ENCODE assay signal across 18 cellular contexts in genomic region chr2:235715601-235716000, GRCh38.
DNase-seq lines count a peak whose midpoint lies in the region; ATAC-seq and TF ChIP-seq lines count a peak whose summit lies in the region.
"Had no signal": no experiment of that assay in that cellular context is flagged by ENCODE, and none has a peak within 500 bp of the region (broad histone marks: within the 10 kb centered on the region; RNA-seq: fewer than 3 reads in every experiment).

No MANE protein-coding gene starts in this region.

- H3K4me1 Mint-ChIP-seq in effector memory CD8-positive, alpha-beta T cell (ENCODE audit: low read depth in 2 of 2) = peaks cover 9 to 38% of the 10 kb centered on the region in 2 donors
- H3K4me1 Mint-ChIP-seq in neural progenitor cell = peaks cover 38% of the 10 kb centered on the region
- H3K4me1 Mint-ChIP-seq in stimulated activated effector memory CD8-positive, alpha-beta T cell treated with anti-CD3 and anti-CD28 coated beads, Interleukin-12 subunit alpha, Interleukin-12 subunit beta, amount 100 ng/mL, for 72 hours = peaks cover 43% of the 10 kb centered on the region
- no peaks in the 10 kb centered on the region for H3K4me1 Mint-ChIP-seq in activated CD4-positive, alpha-beta memory T cell treated with anti-CD3 and anti-CD28 coated beads for 36 hours (ENCODE audit: low read depth)
- no peaks in the 10 kb centered on the region for H3K4me1 Mint-ChIP-seq in activated CD4-positive, alpha-beta T cell treated with anti-CD3 and anti-CD28 coated beads, Interleukin-2, amount 10 ng/mL, durations not matched to agents 7 days and 5 days
- H3K4me1 Mint-ChIP-seq: B cell, IgD-negative memory B cell had no signal

- DNase-seq in RWPE1 (ENCODE audit: low spot score) = no peak
- no peak for DNase-seq in effector memory CD8-positive, alpha-beta T cell
- no peak for DNase-seq in neural progenitor cell (ENCODE audit: low spot score)
- DNase-seq in stimulated activated effector memory CD8-positive, alpha-beta T cell treated with anti-CD3 and anti-CD28 coated beads, Interleukin-12 subunit alpha, Interleukin-12 subunit beta, amount 100 ng/mL, for 72 hours (ENCODE audit: low spot score in 2 of 2) = no peak
- no peak for DNase-seq in activated CD4-positive, alpha-beta memory T cell treated with anti-CD3 and anti-CD28 coated beads for 36 hours
- DNase-seq in stimulated activated naive CD4-positive, alpha-beta T cell (lab: John Stamatoyannopoulos, UW) = no peak
- no peak for DNase-seq in activated CD4-positive, alpha-beta T cell treated with anti-CD3 and anti-CD28 coated beads, Interleukin-2, amount 10 ng/mL, durations not matched to agents 7 days and 5 days
- no peak for DNase-seq in lower leg skin (ENCODE audit: low spot score in 2 of 2)
- DNase-seq: C1 segment of cervical spinal cord; CD4-positive, alpha-beta memory T cell; DMS153; DMS79; GDM1; GOT3; H9 had no signal

- POLR2A ChIA-PET in RWPE1 (lab: Yijun Ruan, JAX; ENCODE audit: low non-redundant PET) = no interaction called here
- POLR2A ChIA-PET in activated CD4-positive, alpha-beta memory T cell treated with anti-CD3 and anti-CD28 coated beads for 36 hours (lab: Charles Lee) = no interaction called here
- POLR2A ChIA-PET in activated CD4-positive, alpha-beta T cell treated with anti-CD3 and anti-CD28 coated beads, Interleukin-2, amount 10 ng/mL, durations not matched to agents 7 days and 5 days (lab: Charles Lee) = no interaction called here

- TF ChIP-seq CTCF in RWPE1 (conservative IDR thresholded peaks at IDR 0.05; ENCODE audit: low read depth) (no peak), neural progenitor cell (IDR thresholded peaks at IDR 0.05) (no peak), lower leg skin (IDR thresholded peaks at IDR 0.05) (no peak)

- H3K36me3 ChIP-seq in neural progenitor cell = no peaks in the 10 kb centered on the region

- H3K27ac ChIP-seq in RWPE1 (0 out of 2 replicates have a peak overlapping the region, but pooled peaks have one; percentile 2), neural progenitor cell (no peak overlapping the region)

- no peak overlapping the region for H3K4me3 Mint-ChIP-seq in effector memory CD8-positive, alpha-beta T cell
- no peak overlapping the region for H3K4me3 Mint-ChIP-seq in neural progenitor cell
- H3K4me3 Mint-ChIP-seq in stimulated activated effector memory CD8-positive, alpha-beta T cell treated with anti-CD3 and anti-CD28 coated beads, Interleukin-12 subunit alpha, Interleukin-12 subunit beta, amount 100 ng/mL, for 72 hours = no peak overlapping the region
- H3K4me3 Mint-ChIP-seq in activated CD4-positive, alpha-beta memory T cell treated with anti-CD3 and anti-CD28 coated beads for 36 hours = no peak overlapping the region
- no peak overlapping the region for H3K4me3 Mint-ChIP-seq in activated CD4-positive, alpha-beta T cell treated with anti-CD3 and anti-CD28 coated beads, Interleukin-2, amount 10 ng/mL, durations not matched to agents 7 days and 5 days
- H3K4me3 Mint-ChIP-seq: B cell; CD4-positive, alpha-beta memory T cell; H9; IgD-negative memory B cell had no signal

- H3K9ac ChIP-seq in neural progenitor cell = no peak overlapping the region

- no peaks in the 10 kb centered on the region for H3K27me3 Mint-ChIP-seq in effector memory CD8-positive, alpha-beta T cell
- peaks cover 4% of the 10 kb centered on the region for H3K27me3 Mint-ChIP-seq in neural progenitor cell (ENCODE audit: insufficient read depth, low read depth)
- H3K27me3 Mint-ChIP-seq in activated CD4-positive, alpha-beta memory T cell treated with anti-CD3 and anti-CD28 coated beads for 36 hours = peaks cover 3% of the 10 kb centered on the region
- H3K27me3 Mint-ChIP-seq in activated CD4-positive, alpha-beta T cell treated with anti-CD3 and anti-CD28 coated beads, Interleukin-2, amount 10 ng/mL, durations not matched to agents 7 days and 5 days = no peaks in the 10 kb centered on the region

- H3K79me2 ChIP-seq in neural progenitor cell (ENCODE audit: low read depth) = peaks cover 14% of the 10 kb centered on the region

- H3K36me3 Mint-ChIP-seq in effector memory CD8-positive, alpha-beta T cell (ENCODE audit: insufficient read depth) = peaks cover 5% of the 10 kb centered on the region
- H3K36me3 Mint-ChIP-seq in neural progenitor cell = peaks cover 27% of the 10 kb centered on the region
- H3K36me3 Mint-ChIP-seq in stimulated activated effector memory CD8-positive, alpha-beta T cell treated with anti-CD3 and anti-CD28 coated beads, Interleukin-12 subunit alpha, Interleukin-12 subunit beta, amount 100 ng/mL, for 72 hours = peaks cover 3% of the 10 kb centered on the region
- no peaks in the 10 kb centered on the region for H3K36me3 Mint-ChIP-seq in activated CD4-positive, alpha-beta memory T cell treated with anti-CD3 and anti-CD28 coated beads for 36 hours
- H3K36me3 Mint-ChIP-seq in activated CD4-positive, alpha-beta T cell treated with anti-CD3 and anti-CD28 coated beads, Interleukin-2, amount 10 ng/mL, durations not matched to agents 7 days and 5 days (ENCODE audit: low read depth) = no peaks in the 10 kb centered on the region
- H3K36me3 Mint-ChIP-seq: CD4-positive, alpha-beta memory T cell; IgD-negative memory B cell had no signal

- H3K4me2 ChIP-seq in neural progenitor cell = no peak overlapping the region

- H3F3A ChIP-seq in neural progenitor cell (ENCODE audit: low read depth) = peaks cover 5% of the 10 kb centered on the region

- H3K27me3 ChIP-seq in neural progenitor cell = no peaks in the 10 kb centered on the region

- H2AFZ ChIP-seq in neural progenitor cell (replicated peaks) = no peak overlapping the region

- ATAC-seq in effector memory CD8-positive, alpha-beta T cell (replicated peaks) = no peak
- ATAC-seq in stimulated activated effector memory CD8-positive, alpha-beta T cell treated with anti-CD3 and anti-CD28 coated beads, Interleukin-12 subunit alpha, Interleukin-12 subunit beta, amount 100 ng/mL, for 72 hours = no peak
- ATAC-seq: HepG2 had no signal

- H3K9me3 ChIP-seq in neural progenitor cell (ENCODE audit: low read depth) = no peaks in the 10 kb centered on the region

- CTCF ChIA-PET in RWPE1 (lab: Yijun Ruan, JAX) = no interaction called here
- CTCF ChIA-PET in activated CD4-positive, alpha-beta memory T cell treated with anti-CD3 and anti-CD28 coated beads for 36 hours (lab: Charles Lee) = interaction anchor here (0.7 kb wide), 1 partner anchor 495 kb away, joined by 3 read pairs; no protein-coding TSS in a partner anchor
- CTCF ChIA-PET in activated CD4-positive, alpha-beta T cell treated with anti-CD3 and anti-CD28 coated beads, Interleukin-2, amount 10 ng/mL, durations not matched to agents 7 days and 5 days (lab: Charles Lee) = interaction anchor here (1.2 to 1.4 kb wide), 2 partner anchors 17 to 19 kb away, joined by 3 to 5 read pairs; no protein-coding TSS in a partner anchor

- intact Hi-C loops in activated CD4-positive, alpha-beta memory T cell treated with anti-CD3 and anti-CD28 coated beads for 36 hours (cut with micrococcal nuclease) = no loop called here
- intact Hi-C loops in lower leg skin (cut with DNase I; ENCODE audit: low total_unique reads) = no loop called here

- no peak for TF ChIP-seq POLR2A in lower leg skin (IDR thresholded peaks at IDR 0.05)

- 90 to 95% methylated on average over 10 of the region's 10 CpGs for WGBS in lower leg skin, 2 donors

- no peaks in the 10 kb centered on the region for H3K9me3 Mint-ChIP-seq in effector memory CD8-positive, alpha-beta T cell
- H3K9me3 Mint-ChIP-seq in neural progenitor cell = no peaks in the 10 kb centered on the region
- H3K9me3 Mint-ChIP-seq in stimulated activated effector memory CD8-positive, alpha-beta T cell treated with anti-CD3 and anti-CD28 coated beads, Interleukin-12 subunit alpha, Interleukin-12 subunit beta, amount 100 ng/mL, for 72 hours = no peaks in the 10 kb centered on the region
- no peaks in the 10 kb centered on the region for H3K9me3 Mint-ChIP-seq in activated CD4-positive, alpha-beta memory T cell treated with anti-CD3 and anti-CD28 coated beads for 36 hours
- H3K9me3 Mint-ChIP-seq in activated CD4-positive, alpha-beta T cell treated with anti-CD3 and anti-CD28 coated beads, Interleukin-2, amount 10 ng/mL, durations not matched to agents 7 days and 5 days = no peaks in the 10 kb centered on the region
- H3K9me3 Mint-ChIP-seq: CD4-positive, alpha-beta memory T cell; H9 had no signal

- H3K27ac Mint-ChIP-seq in effector memory CD8-positive, alpha-beta T cell = peak overlapping the region; percentile 0 to 48
- peak overlapping the region; percentile 22 for H3K27ac Mint-ChIP-seq in neural progenitor cell
- H3K27ac Mint-ChIP-seq in stimulated activated effector memory CD8-positive, alpha-beta T cell treated with anti-CD3 and anti-CD28 coated beads, Interleukin-12 subunit alpha, Interleukin-12 subunit beta, amount 100 ng/mL, for 72 hours = peak overlapping the region; percentile 69
- H3K27ac Mint-ChIP-seq in activated CD4-positive, alpha-beta memory T cell treated with anti-CD3 and anti-CD28 coated beads for 36 hours = no peak overlapping the region
- no peak overlapping the region for H3K27ac Mint-ChIP-seq in activated CD4-positive, alpha-beta T cell treated with anti-CD3 and anti-CD28 coated beads, Interleukin-2, amount 10 ng/mL, durations not matched to agents 7 days and 5 days
- H3K27ac Mint-ChIP-seq: B cell; CD4-positive, alpha-beta memory T cell; IgD-negative memory B cell had no signal

- no peak overlapping the region for H3K4me3 ChIP-seq in neural progenitor cell
- no peak overlapping the region for H3K4me3 ChIP-seq in lower leg skin (ENCODE audit: low read depth, poor library complexity, severe bottlenecking)

- peaks cover 62% of the 10 kb centered on the region for H4K20me1 ChIP-seq in neural progenitor cell (ENCODE audit: low read depth)

- peaks cover 10% of the 10 kb centered on the region for H3K4me1 ChIP-seq in neural progenitor cell

Comparison
In these comparisons a context has a peak if more than half of its experiments do, and no peak if none do; other contexts are left out.
1. H3K27ac Mint-ChIP-seq: peak in effector memory CD8-positive, alpha-beta T cell (2 of 2), neural progenitor cell (single experiment) and stimulated activated effector memory CD8-positive, alpha-beta T cell treated with anti-CD3 and anti-CD28 coated beads, Interleukin-12 subunit alpha, Interleukin-12 subunit beta, amount 100 ng/mL, for 72 hours (single experiment); none in activated CD4-positive, alpha-beta memory T cell treated with anti-CD3 and anti-CD28 coated beads for 36 hours (single experiment) and activated CD4-positive, alpha-beta T cell treated with anti-CD3 and anti-CD28 coated beads, Interleukin-2, amount 10 ng/mL, durations not matched to agents 7 days and 5 days (single experiment).